17 cellular contexts compared by ENCODE assay signal in the genomic region with DNA sequence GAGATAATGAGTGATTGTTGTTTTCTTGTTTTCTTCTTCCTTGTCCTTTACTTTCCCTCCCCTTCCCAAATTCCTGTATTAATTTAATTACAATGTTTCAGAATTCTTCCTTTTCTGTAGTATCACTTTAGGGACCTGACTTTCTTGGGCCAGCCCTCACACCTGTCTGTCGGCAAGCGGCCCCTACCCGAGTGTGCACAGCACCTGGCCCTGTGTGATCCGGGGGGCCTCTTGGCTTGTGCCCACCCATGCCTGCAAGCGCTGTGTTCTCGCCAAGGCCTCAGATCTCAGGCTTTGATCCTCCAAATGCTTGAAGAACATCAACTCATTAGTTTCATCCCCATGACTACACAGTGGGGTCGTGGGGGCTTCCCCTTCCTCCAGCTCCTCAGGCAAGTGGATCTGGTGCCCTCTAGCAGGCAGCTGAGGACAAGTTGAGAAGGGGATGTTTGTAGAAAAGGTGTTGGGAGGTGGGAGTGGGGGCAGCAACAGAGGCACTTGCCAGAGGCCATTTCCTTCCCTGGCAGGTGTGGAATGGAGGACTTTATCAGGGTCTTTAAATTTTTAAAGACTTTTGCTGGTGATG. TPM values are rescaled to one million over a fixed set of nuclear protein-coding genes. Genes with fewer than 3 reads are reported as not detected.
DNase-seq lines count a peak whose midpoint lies in the region; ATAC-seq and TF ChIP-seq lines count a peak whose summit lies in the region.
"Had no signal": no experiment of that assay in that cellular context is flagged by ENCODE, and none has a peak within 500 bp of the region (broad histone marks: within the 10 kb centered on the region; RNA-seq: fewer than 3 reads in every experiment).

No MANE protein-coding gene starts in this region.

- H3K9ac ChIP-seq in DND-41 (ENCODE audit: low read depth, low read length) (no peak overlapping the region), endodermal cell (ENCODE audit: extremely low read depth, low read length, poor library complexity, severe bottlenecking) (no peak overlapping the region), neural progenitor cell (no peak overlapping the region)

- H3K9me3 ChIP-seq in DND-41 (ENCODE audit: insufficient read depth, low read length, severe bottlenecking) (no peaks in the 10 kb centered on the region), endodermal cell (ENCODE audit: control insufficient read depth, low read length) (no peaks in the 10 kb centered on the region), neural progenitor cell (ENCODE audit: low read depth) (no peaks in the 10 kb centered on the region)

- H3K36me3 ChIP-seq in DND-41 (ENCODE audit: insufficient read depth, low read length) (no peaks in the 10 kb centered on the region), endodermal cell (ENCODE audit: control insufficient read depth, insufficient read depth, low read length) (no peaks in the 10 kb centered on the region), neural progenitor cell (no peaks in the 10 kb centered on the region)

- WGBS in endodermal cell (ENCODE audit: insufficient coverage in 1 of 2, insufficient read length in 1 of 2), 2 experiments, result 82 to 100% methylated on average over 3 to 7 of the region's 7 CpGs

- no peak overlapping the region for H3K27ac ChIP-seq in DND-41 (ENCODE audit: low read length)
- no peak overlapping the region for H3K27ac ChIP-seq in endodermal cell (ENCODE audit: low read depth, low read length)
- no peak overlapping the region for H3K27ac ChIP-seq in neural progenitor cell

- H3K27me3 Mint-ChIP-seq in endodermal cell (ENCODE audit: insufficient read depth) (peaks cover 4% of the 10 kb centered on the region), neural progenitor cell (ENCODE audit: insufficient read depth, low read depth) (no peaks in the 10 kb centered on the region)

- H3K4me1 Mint-ChIP-seq in endodermal cell (peaks cover 10% of the 10 kb centered on the region), neural progenitor cell (peaks cover 11% of the 10 kb centered on the region)

- no peak overlapping the region for H2AFZ ChIP-seq in DND-41 (ENCODE audit: low read depth, low read length)
- no peak overlapping the region for H2AFZ ChIP-seq in neural progenitor cell (replicated peaks)

- peak; percentile 41 for DNase-seq in DND-41
- peak; percentile 10 for DNase-seq in Jurkat, Clone E6-1 (ENCODE audit: low read depth, low spot score)
- DNase-seq in endodermal cell, result peak; percentile 72
- no peak for DNase-seq in neural progenitor cell (ENCODE audit: low spot score)
- DNase-seq in cerebellar nuclear complex (lab: John Stamatoyannopoulos, UW), result no peak
- no peak for DNase-seq in amygdala (lab: John Stamatoyannopoulos, UW)
- DNase-seq in AG08396 (ENCODE audit: low spot score), result no peak
- DNase-seq: AML-193, GDM1, Kasumi-1, NCI-H1105 treated with DMSO at 0.1 percent for 48 hours, NCI-H187, NCI-H524, SIG-M5 had no signal

- TF ChIP-seq CTCF in DND-41 (IDR thresholded peaks at IDR 0.05; ENCODE audit: borderline replicate concordance, extremely low read depth, low read length, poor library complexity, severe bottlenecking) (peak; percentile 34), endodermal cell (conservative IDR thresholded peaks at IDR 0.05) (peak; percentile 68), neural progenitor cell (IDR thresholded peaks at IDR 0.05) (peak; percentile 17)

- peak; percentile 55 for ATAC-seq in DND-41 (ENCODE audit: insufficient read depth, low read depth)
- ATAC-seq in HG03571 (IDR thresholded peaks at IDR 0.05; ENCODE audit: unreplicated experiment), result no peak

- no peaks in the 10 kb centered on the region for H3K27me3 ChIP-seq in DND-41 (ENCODE audit: insufficient read depth, low read length, poor library complexity)
- H3K27me3 ChIP-seq in endodermal cell (ENCODE audit: control insufficient read depth, insufficient read depth, low read length, poor library complexity, severe bottlenecking), result no peaks in the 10 kb centered on the region
- no peaks in the 10 kb centered on the region for H3K27me3 ChIP-seq in neural progenitor cell

- peaks cover 5% of the 10 kb centered on the region for H3F3A ChIP-seq in neural progenitor cell (ENCODE audit: low read depth)

- H3K4me2 ChIP-seq in DND-41 (ENCODE audit: insufficient read depth, low read length) (no peak overlapping the region), neural progenitor cell (no peak overlapping the region)

- H3K27ac Mint-ChIP-seq in endodermal cell (peak overlapping the region; percentile 59), neural progenitor cell (no peak overlapping the region)

- H3K4me3 Mint-ChIP-seq in endodermal cell, result no peak overlapping the region
- H3K4me3 Mint-ChIP-seq in neural progenitor cell, result no peak overlapping the region

- H3K36me3 Mint-ChIP-seq in endodermal cell (ENCODE audit: low read depth) (no peaks in the 10 kb centered on the region), neural progenitor cell (no peaks in the 10 kb centered on the region)

- no peaks in the 10 kb centered on the region for H4K20me1 ChIP-seq in DND-41 (ENCODE audit: insufficient read depth, low read length)
- no peaks in the 10 kb centered on the region for H4K20me1 ChIP-seq in neural progenitor cell (ENCODE audit: low read depth)

- H3K4me1 ChIP-seq in DND-41 (ENCODE audit: insufficient read depth, low read length) (no peaks in the 10 kb centered on the region), endodermal cell (ENCODE audit: control insufficient read depth, insufficient read depth, low read length) (no peaks in the 10 kb centered on the region), neural progenitor cell (peaks cover 10% of the 10 kb centered on the region)

- H3K79me2 ChIP-seq in DND-41 (ENCODE audit: insufficient read depth, low read length) (no peaks in the 10 kb centered on the region), neural progenitor cell (ENCODE audit: low read depth) (no peaks in the 10 kb centered on the region)

- H3K9me3 Mint-ChIP-seq in endodermal cell (no peaks in the 10 kb centered on the region), neural progenitor cell (no peaks in the 10 kb centered on the region)

- H3K4me3 ChIP-seq in DND-41 (ENCODE audit: low read depth in 1 of 2, low read length in 2 of 2) (no peak overlapping the region), endodermal cell (ENCODE audit: low read length) (no peak overlapping the region), neural progenitor cell (no peak overlapping the region)
- H3K4me3 ChIP-seq in Jurkat, Clone E6-1 (ENCODE audit: low read length), result no peak overlapping the region

RNA-seq across cellular contexts. Expression of a gene that starts 15.7 kb away (rescaled TPM):
- polyA plus RNA-seq in Jurkat, Clone E6-1 (2012; ENCODE audit: insufficient read depth, insufficient read length), result not detected
- total RNA-seq in endodermal cell (10 to 100 TPM; 79.6 to 88.1 TPM), neural progenitor cell (ENCODE audit: low replicate concordance) (3.9 and 11.0 TPM in 2 replicates)
- polyA plus RNA-seq in endodermal cell (2013, experiment 1 of 2), result 13.0 TPM
- polyA plus RNA-seq in endodermal cell (2013, experiment 2 of 2), result 8.5 TPM
- total RNA-seq: A673, H4 had no signal

Comparison
In these comparisons a context has a peak if more than half of its experiments do, and no peak if none do; other contexts are left out.
1. DNase-seq: peak in DND-41 (single experiment), Jurkat, Clone E6-1 (single experiment) and endodermal cell (single experiment); none in neural progenitor cell (single experiment), cerebellar nuclear complex (0 of 2), amygdala (0 of 56) and AG08396 (single experiment).
2. CTCF ChIP-seq: peak in every context shown above with its lines; median percentile 68 in endodermal cell; 34 in DND-41; 17 in neural progenitor cell.